8 cellular contexts compared by ENCODE assay signal in genomic region chr11:21511835-21512440, GRCh38.
DNase-seq lines count a peak whose midpoint lies in the region; ATAC-seq and TF ChIP-seq lines count a peak whose summit lies in the region.

No MANE protein-coding gene starts in this region.

- H3K27ac ChIP-seq in mammary epithelial cell (ENCODE audit: insufficient read depth, low read depth, low read length) (no peak overlapping the region), mesenchymal stem cell (ENCODE audit: low read length, poor library complexity, severe bottlenecking) (no peak overlapping the region)

- peak; percentile 60 for DNase-seq in NCI-H1436 (lab: John Stamatoyannopoulos, UW)
- DNase-seq in NCI-H1436 treated with DMSO at 0.1 percent for 48 hours (lab: John Stamatoyannopoulos, UW): no peak
- DNase-seq in HuH-7.5 (ENCODE audit: low spot score): peak; percentile 6
- peak; percentile 17 for DNase-seq in NOMO-1 treated with dmso at 0.1 percent for 144 hours (lab: John Stamatoyannopoulos, UW; ENCODE audit: unreplicated experiment)
- DNase-seq in mammary epithelial cell: peak; percentile 67
- DNase-seq in mesenchymal stem cell: peak; percentile 5
- no peak for DNase-seq in GOT3 (lab: John Stamatoyannopoulos, UW)

- H4K8ac ChIP-seq in mesenchymal stem cell (ENCODE audit: low read length): no peak overlapping the region

- no peak overlapping the region for H2BK120ac ChIP-seq in mesenchymal stem cell (ENCODE audit: low read depth, low read length)

- no TSS peak for BruUV-seq in mammary epithelial cell (replicated peaks; lab: Mats Ljungman, UMichigan)

- no peaks in the 10 kb centered on the region for H3K27me3 ChIP-seq in mammary epithelial cell (ENCODE audit: insufficient read depth, low read length)
- H3K27me3 ChIP-seq in mesenchymal stem cell (ENCODE audit: control insufficient read depth in 1 of 2, insufficient read depth in 1 of 2, low read length in 2 of 2): no peaks in the 10 kb centered on the region

- TF ChIP-seq CTCF in mammary epithelial cell (conservative IDR thresholded peaks at IDR 0.05 in 1 of 2, IDR thresholded peaks at IDR 0.05 in 1 of 2; ENCODE audit: extremely low read depth in 1 of 2, insufficient read depth in 1 of 2, low read depth in 1 of 2, low read length in 2 of 2): peak; percentile 68 to 80

- H2AFZ ChIP-seq in mammary epithelial cell (ENCODE audit: low read depth, low read length): no peak overlapping the region
- H2AFZ ChIP-seq in mesenchymal stem cell (ENCODE audit: low read depth, low read length): no peak overlapping the region

- no peaks in the 10 kb centered on the region for H4K20me1 ChIP-seq in mammary epithelial cell (ENCODE audit: insufficient read depth, low read length)

- no peak overlapping the region for H3K4me2 ChIP-seq in mammary epithelial cell (ENCODE audit: insufficient read depth, low read depth, low read length)
- no peak overlapping the region for H3K4me2 ChIP-seq in mesenchymal stem cell (ENCODE audit: low read length, poor library complexity, severe bottlenecking)

- H3K36me3 ChIP-seq in mammary epithelial cell (ENCODE audit: insufficient read depth, low read length): no peaks in the 10 kb centered on the region
- no peaks in the 10 kb centered on the region for H3K36me3 ChIP-seq in mesenchymal stem cell (ENCODE audit: control insufficient read depth in 1 of 2, insufficient read depth in 2 of 2, low read depth in 1 of 2, low read length in 2 of 2)

- H3K4ac ChIP-seq in mesenchymal stem cell (ENCODE audit: low read depth in 1 of 2, low read length in 2 of 2): no peak overlapping the region

- no peak overlapping the region for H2AK5ac ChIP-seq in mesenchymal stem cell (ENCODE audit: low read length, severe bottlenecking)

- no peaks in the 10 kb centered on the region for H3K79me1 ChIP-seq in mesenchymal stem cell (replicated peaks; ENCODE audit: low read length, poor library complexity, severe bottlenecking)

- in situ Hi-C loops in mammary epithelial cell (cut with MboI; ENCODE audit: low sequenced_read_pairs in 2 of 2): loop anchor here (25.0 kb wide), 2 partner anchors 850 to 875 kb away; partner anchors contain the start of gene NELL1 (in 1 of the 2)

- WGBS in mammary epithelial cell (ENCODE audit: low coverage, missing lambda C conversion rate): 9% methylated on average over 2 of the region's 2 CpGs
- 43% methylated on average over 2 of the region's 2 CpGs for WGBS in mesenchymal stem cell

- H3K9me3 ChIP-seq in mammary epithelial cell (replicated peaks; ENCODE audit: insufficient read depth, low read length): no peaks in the 10 kb centered on the region
- H3K9me3 ChIP-seq in mesenchymal stem cell (ENCODE audit: control insufficient read depth, low read length): no peaks in the 10 kb centered on the region

- dilution Hi-C loops in mammary epithelial cell (cut with HindIII; ENCODE audit: low sequenced_read_pairs): no loop called here

- no peaks in the 10 kb centered on the region for H3K79me2 ChIP-seq in mammary epithelial cell (ENCODE audit: insufficient read depth, low read length)

- H2BK12ac ChIP-seq in mesenchymal stem cell (ENCODE audit: low read length in 2 of 2): no peak overlapping the region

- no peak overlapping the region for H4K91ac ChIP-seq in mesenchymal stem cell (ENCODE audit: low read length)

- no peak overlapping the region for H2BK5ac ChIP-seq in mesenchymal stem cell (ENCODE audit: low read depth, low read length, poor library complexity, severe bottlenecking)

- H3K23ac ChIP-seq in mesenchymal stem cell (ENCODE audit: low read length in 2 of 2): no peak overlapping the region

- no peaks in the 10 kb centered on the region for H3K4me1 ChIP-seq in mammary epithelial cell (ENCODE audit: insufficient read depth, low read length)
- H3K4me1 ChIP-seq in mesenchymal stem cell (ENCODE audit: control insufficient read depth, insufficient read depth, low read depth, low read length): no peaks in the 10 kb centered on the region

- no peak overlapping the region for H3K9ac ChIP-seq in mammary epithelial cell (ENCODE audit: insufficient read depth, low read length)
- no peak overlapping the region for H3K9ac ChIP-seq in mesenchymal stem cell (ENCODE audit: low read length)

- no peak overlapping the region for H3K18ac ChIP-seq in mesenchymal stem cell (ENCODE audit: low read depth in 1 of 2, low read length in 2 of 2)

- no peak overlapping the region for H3K4me3 ChIP-seq in mammary epithelial cell (replicated peaks in 1 of 3; ENCODE audit: insufficient read depth in 1 of 3, low read depth in 2 of 3, low read length in 3 of 3)
- H3K4me3 ChIP-seq in mesenchymal stem cell (ENCODE audit: insufficient read depth in 1 of 2, low read depth in 1 of 2, low read length in 2 of 2): no peak overlapping the region

- H3K14ac ChIP-seq in mesenchymal stem cell (ENCODE audit: low read length in 2 of 2): no peak overlapping the region

- ATAC-seq in GM21619 (IDR thresholded peaks at IDR 0.05; ENCODE audit: unreplicated experiment): peak; percentile 78

- H2BK15ac ChIP-seq in mesenchymal stem cell (ENCODE audit: low read depth, poor library complexity, severe bottlenecking): no peak overlapping the region

- intact Hi-C loops in mammary epithelial cell (cut with micrococcal nuclease): no loop called here

- CTCF ChIA-PET in mammary epithelial cell (lab: Charles Lee; ENCODE audit: low non-redundant PET): no interaction called here

Comparison
In these comparisons a context has a peak if more than half of its experiments do, and no peak if none do; other contexts are left out.
1. DNase-seq: peak in NCI-H1436 (single experiment), HuH-7.5 (single experiment), NOMO-1 treated with dmso at 0.1 percent for 144 hours (single experiment), mammary epithelial cell (single experiment) and mesenchymal stem cell (single experiment); none in NCI-H1436 treated with DMSO at 0.1 percent for 48 hours (single experiment) and GOT3 (single experiment).